15 cellular contexts compared by ENCODE assay signal in genomic region chr12:120999191-121000120, GRCh38. TPM values are rescaled to one million over a fixed set of nuclear protein-coding genes. Genes with fewer than 3 reads are reported as not detected.
A peak's percentile ranks its signal among the peaks of the same experiment; 100 is the strongest.
DNase-seq lines count a peak whose midpoint lies in the region; FAIRE-seq and TF ChIP-seq lines count a peak whose summit lies in the region.
"Had no signal": no experiment of that assay in that cellular context is flagged by ENCODE, and none has a peak within 500 bp of the region (broad histone marks: within the 10 kb centered on the region; RNA-seq: fewer than 3 reads in every experiment).

No MANE protein-coding gene starts in this region.

- peaks cover 9% of the 10 kb centered on the region for H3K4me1 Mint-ChIP-seq in neural progenitor cell
- H3K4me1 Mint-ChIP-seq: activated CD4-positive, alpha-beta memory T cell treated with anti-CD3 and anti-CD28 coated beads, Interleukin-2, amount 10 ng/mL, durations not matched to agents 7 days and 5 days; CD4-positive, alpha-beta memory T cell had no signal

- peaks cover 6% of the 10 kb centered on the region for H3K36me3 Mint-ChIP-seq in neural progenitor cell

- in situ Hi-C loops in GM13976 (cut with MboI; ENCODE audit: low sequenced_read_pairs, unreplicated experiment): no loop called here

- no peak for FAIRE-seq in GM12891 (lab: Jason Lieb, UNC)
- FAIRE-seq: GM18507 had no signal

- TF ChIP-seq CTCF in GM13976 (IDR thresholded peaks at IDR 0.05; ENCODE audit: borderline replicate concordance, control extremely low read depth, extremely low read depth, insufficient read depth, missing control alignments): no peak
- no peak for TF ChIP-seq CTCF in fibroblast of mammary gland (conservative IDR thresholded peaks at IDR 0.05; ENCODE audit: control insufficient read depth, insufficient read depth, low read depth, low read length)
- TF ChIP-seq CTCF in neural progenitor cell (IDR thresholded peaks at IDR 0.05): no peak

- no peak overlapping the region for H3K4me3 Mint-ChIP-seq in neural progenitor cell
- H3K4me3 Mint-ChIP-seq: activated CD4-positive, alpha-beta memory T cell treated with anti-CD3 and anti-CD28 coated beads, Interleukin-2, amount 10 ng/mL, durations not matched to agents 7 days and 5 days; CD4-positive, alpha-beta memory T cell had no signal

- no peak for TF ChIP-seq POLR2A in GM12891 (IDR thresholded peaks at IDR 0.05; ENCODE audit: low read depth, low read length)

- peaks cover 17% of the 10 kb centered on the region for H3K4me1 ChIP-seq in NT2/D1 (ENCODE audit: insufficient read depth, insufficient read length)
- H3K4me1 ChIP-seq in neural progenitor cell: no peaks in the 10 kb centered on the region

- DNase-seq in GM13976 (ENCODE audit: low spot score) (peak; percentile 34), NT2/D1 (ENCODE audit: low read depth, low spot score) (no peak), fibroblast of mammary gland (ENCODE audit: low read depth) (peak; percentile 25), neural progenitor cell (ENCODE audit: low spot score) (peak; percentile 10), NCI-H1930 (lab: John Stamatoyannopoulos, UW) (no peak), GM12891 (ENCODE audit: insufficient read length, low spot score) (no peak), T-helper 1 cell (no peak), NCI-H1436 treated with DMSO at 0.1 percent for 48 hours (lab: John Stamatoyannopoulos, UW) (no peak)
- DNase-seq: activated CD4-positive, alpha-beta memory T cell treated with anti-CD3 and anti-CD28 coated beads, Interleukin-2, amount 10 ng/mL, durations not matched to agents 7 days and 5 days; activated gamma-delta T cell; CD4-positive, alpha-beta memory T cell; GDM1 had no signal

- no peak overlapping the region for H3K27ac Mint-ChIP-seq in neural progenitor cell
- H3K27ac Mint-ChIP-seq: activated CD4-positive, alpha-beta memory T cell treated with anti-CD3 and anti-CD28 coated beads, Interleukin-2, amount 10 ng/mL, durations not matched to agents 7 days and 5 days had no signal

- no peaks in the 10 kb centered on the region for H4K20me1 ChIP-seq in neural progenitor cell (ENCODE audit: low read depth)

- H3F3A ChIP-seq in neural progenitor cell (ENCODE audit: low read depth): no peaks in the 10 kb centered on the region

- H3K4me3 ChIP-seq in NT2/D1 (ENCODE audit: insufficient read length, low read depth) (no peak overlapping the region), fibroblast of mammary gland (ENCODE audit: control insufficient read depth, low read depth, low read length) (no peak overlapping the region), neural progenitor cell (no peak overlapping the region)
- H3K4me3 ChIP-seq: gastroesophageal sphincter had no signal

- H3K9ac ChIP-seq in NT2/D1 (ENCODE audit: insufficient read length, low read depth) (peak overlapping the region; percentile 37), neural progenitor cell (no peak overlapping the region)

- H3K9me3 Mint-ChIP-seq in neural progenitor cell: no peaks in the 10 kb centered on the region
- H3K9me3 Mint-ChIP-seq: activated CD4-positive, alpha-beta memory T cell treated with anti-CD3 and anti-CD28 coated beads, Interleukin-2, amount 10 ng/mL, durations not matched to agents 7 days and 5 days had no signal

- no peaks in the 10 kb centered on the region for H3K27me3 ChIP-seq in NT2/D1 (ENCODE audit: insufficient read depth, insufficient read length)
- no peaks in the 10 kb centered on the region for H3K27me3 ChIP-seq in neural progenitor cell

- H2AFZ ChIP-seq in neural progenitor cell (replicated peaks): no peak overlapping the region

- no peak overlapping the region for H3K27ac ChIP-seq in neural progenitor cell
- H3K27ac ChIP-seq: gastroesophageal sphincter had no signal

- peaks cover 41% of the 10 kb centered on the region for H3K36me3 ChIP-seq in NT2/D1 (ENCODE audit: insufficient read depth, insufficient read length, low read length)
- no peaks in the 10 kb centered on the region for H3K36me3 ChIP-seq in neural progenitor cell

- H3K9me3 ChIP-seq in NT2/D1 (ENCODE audit: insufficient read depth, low read length) (no peaks in the 10 kb centered on the region), neural progenitor cell (ENCODE audit: low read depth) (no peaks in the 10 kb centered on the region)
- H3K9me3 ChIP-seq: gastroesophageal sphincter had no signal

- H3K4me2 ChIP-seq in neural progenitor cell: no peak overlapping the region

- H3K27me3 Mint-ChIP-seq in neural progenitor cell (ENCODE audit: insufficient read depth, low read depth): peaks cover 9% of the 10 kb centered on the region

- no peaks in the 10 kb centered on the region for H3K79me2 ChIP-seq in neural progenitor cell (ENCODE audit: low read depth)

TF ChIP-seq in GM12891, 5 proteins besides CTCF, POLR2A, EP300 and RAD21:
- no peak for TF ChIP-seq TAF1 (IDR thresholded peaks at IDR 0.05; ENCODE audit: low read depth, low read length)
- no peak for TF ChIP-seq POU2F2 (IDR thresholded peaks at IDR 0.05; ENCODE audit: low read depth, low read length)
- TF ChIP-seq SPI1 (IDR thresholded peaks at IDR 0.05; ENCODE audit: low read depth, low read length): no peak
- TF ChIP-seq PAX5 (IDR thresholded peaks at IDR 0.05; ENCODE audit: insufficient read depth, low read length, severe bottlenecking): no peak
- no peak for TF ChIP-seq POLR2AphosphoS5 (IDR thresholded peaks at IDR 0.05; ENCODE audit: low read depth, low read length)

RNA-seq across cellular contexts. Expression of gene C12orf43, which starts 16.8 kb away (rescaled TPM):
- 12.8 and 18.8 TPM in 2 replicates for total RNA-seq in neural progenitor cell (ENCODE audit: low replicate concordance)
- polyA plus RNA-seq in GM12891 (2012; ENCODE audit: low read depth, missing spikeins): 12.8 TPM

RNA-seq across cellular contexts. Expression of gene HNF1A, which starts 21.1 kb away (rescaled TPM):
- not detected in 2 replicates for total RNA-seq in neural progenitor cell (ENCODE audit: low replicate concordance)
- not detected for polyA plus RNA-seq in GM12891 (2012; ENCODE audit: low read depth, missing spikeins)
- total RNA-seq: activated CD4-positive, alpha-beta memory T cell treated with anti-CD3 and anti-CD28 coated beads, Interleukin-2, amount 10 ng/mL, durations not matched to agents 7 days and 5 days; CD4-positive, alpha-beta memory T cell; urinary bladder had no signal
- polyA plus RNA-seq: CD4-positive, alpha-beta memory T cell had no signal

RNA-seq across cellular contexts. Expression of gene OASL, which starts 39.6 kb away (rescaled TPM):
- not detected in 2 replicates for total RNA-seq in neural progenitor cell (ENCODE audit: low replicate concordance)
- 3.1 TPM for polyA plus RNA-seq in GM12891 (2012; ENCODE audit: low read depth, missing spikeins)

Comparison
In these comparisons a context has a peak if more than half of its experiments do, and no peak if none do; other contexts are left out.
1. DNase-seq: peak in GM13976 (single experiment), fibroblast of mammary gland (single experiment) and neural progenitor cell (single experiment); none in NT2/D1 (single experiment), NCI-H1930 (0 of 2), GM12891 (single experiment), T-helper 1 cell (0 of 5) and NCI-H1436 treated with DMSO at 0.1 percent for 48 hours (single experiment).